12 cellular contexts compared by ENCODE assay signal in the genomic region with DNA sequence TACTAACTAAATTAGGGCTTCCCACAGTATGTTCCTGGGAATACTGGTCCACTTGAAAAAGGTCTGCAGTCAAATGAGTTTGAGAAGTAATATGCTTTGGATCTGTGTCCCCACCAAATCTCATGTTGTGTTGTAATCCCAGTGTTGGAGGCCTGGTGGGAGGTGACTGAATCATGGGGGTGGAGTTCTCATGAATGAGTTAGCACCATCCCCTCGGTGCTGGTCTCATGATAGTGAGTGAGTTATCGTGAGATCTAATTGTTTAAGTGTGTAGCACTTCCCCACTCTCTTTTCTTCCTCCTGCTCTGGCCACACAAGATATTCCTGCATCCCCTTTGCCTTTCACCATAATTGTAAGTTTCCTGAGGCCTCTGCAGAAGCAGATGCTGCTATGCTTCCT. TPM values are rescaled to one million over a fixed set of nuclear protein-coding genes. Genes with fewer than 3 reads are reported as not detected.
DNase-seq lines count a peak whose midpoint lies in the region; ATAC-seq, FAIRE-seq and TF ChIP-seq lines count a peak whose summit lies in the region.
"Had no signal": no experiment of that assay in that cellular context is flagged by ENCODE, and none has a peak within 500 bp of the region (broad histone marks: within the 10 kb centered on the region; RNA-seq: fewer than 3 reads in every experiment).

No MANE protein-coding gene starts in this region.

- H3K36me3 ChIP-seq in bronchial epithelial cell (ENCODE audit: control insufficient read depth, insufficient read depth, low read length) = no peaks in the 10 kb centered on the region
- no peaks in the 10 kb centered on the region for H3K36me3 ChIP-seq in body of pancreas (replicated peaks in 1 of 2; ENCODE audit: insufficient read depth in 1 of 2, low read depth in 2 of 2)

- no peak for TF ChIP-seq POLR2A in body of pancreas (IDR thresholded peaks at IDR 0.05)

- H3K27ac ChIP-seq in body of pancreas = no peak overlapping the region

- WGBS in body of pancreas, 2 donors = 30 to 40% methylated on average over 2 of the region's 2 CpGs

- FAIRE-seq in bronchial epithelial cell (lab: Jason Lieb, UNC) = no peak
- FAIRE-seq: frontal cortex had no signal

- H3K4me1 ChIP-seq in body of pancreas = no peaks in the 10 kb centered on the region

- H3K4me3 ChIP-seq in bronchial epithelial cell (ENCODE audit: low read depth, low read length) (no peak overlapping the region), body of pancreas (no peak overlapping the region)

- ATAC-seq in body of pancreas (no peak), GM19452 (IDR thresholded peaks at IDR 0.05; ENCODE audit: unreplicated experiment) (no peak), GM21526 (IDR thresholded peaks at IDR 0.05; ENCODE audit: low FRiP score, unreplicated experiment) (no peak)

- no peaks in the 10 kb centered on the region for H3K9me3 ChIP-seq in body of pancreas

- DNase-seq in HCEC 1CT = peak; percentile 55
- peak; percentile 51 for DNase-seq in NCI-H226
- peak; percentile 30 for DNase-seq in bronchial epithelial cell (ENCODE audit: low read depth)
- DNase-seq in myocyte (ENCODE audit: low read depth) = peak; percentile 18
- no peak for DNase-seq in body of pancreas
- no peak for DNase-seq in activated T-cell treated with anti-CD3 and anti-CD28 coated beads, Interleukin-2, amount 50 U/mL, for 1 hour
- DNase-seq: DMS53, NCI-H510A treated with DMSO at 0.1 percent for 48 hours, T-helper 1 cell had no signal

- intact Hi-C loops in body of pancreas (cut with DNase I) = no loop called here

- TF ChIP-seq CTCF in bronchial epithelial cell (IDR thresholded peaks at IDR 0.05; ENCODE audit: insufficient read depth, low read length, severe bottlenecking) = no peak
- TF ChIP-seq CTCF in body of pancreas (IDR thresholded peaks at IDR 0.05) = no peak

- no peaks in the 10 kb centered on the region for H3K27me3 ChIP-seq in bronchial epithelial cell (ENCODE audit: control insufficient read depth, insufficient read depth, low read length)
- no peaks in the 10 kb centered on the region for H3K27me3 ChIP-seq in body of pancreas

RNA-seq across cellular contexts. Expression of a gene that starts 16.9 kb away (rescaled TPM):
- not detected in 2 replicates for total RNA-seq in bronchial epithelial cell
- not detected in 2 replicates for total RNA-seq in myocyte
- polyA plus RNA-seq in myocyte (2012) = not detected
- not detected for total RNA-seq in body of pancreas
- total RNA-seq: frontal cortex had no signal

Comparison
In these comparisons a context has a peak if more than half of its experiments do, and no peak if none do; other contexts are left out.
1. DNase-seq: peak in HCEC 1CT (single experiment), NCI-H226 (single experiment), bronchial epithelial cell (single experiment) and myocyte (single experiment); none in body of pancreas (0 of 4) and activated T-cell treated with anti-CD3 and anti-CD28 coated beads, Interleukin-2, amount 50 U/mL, for 1 hour (single experiment).